In the genomic region with DNA sequence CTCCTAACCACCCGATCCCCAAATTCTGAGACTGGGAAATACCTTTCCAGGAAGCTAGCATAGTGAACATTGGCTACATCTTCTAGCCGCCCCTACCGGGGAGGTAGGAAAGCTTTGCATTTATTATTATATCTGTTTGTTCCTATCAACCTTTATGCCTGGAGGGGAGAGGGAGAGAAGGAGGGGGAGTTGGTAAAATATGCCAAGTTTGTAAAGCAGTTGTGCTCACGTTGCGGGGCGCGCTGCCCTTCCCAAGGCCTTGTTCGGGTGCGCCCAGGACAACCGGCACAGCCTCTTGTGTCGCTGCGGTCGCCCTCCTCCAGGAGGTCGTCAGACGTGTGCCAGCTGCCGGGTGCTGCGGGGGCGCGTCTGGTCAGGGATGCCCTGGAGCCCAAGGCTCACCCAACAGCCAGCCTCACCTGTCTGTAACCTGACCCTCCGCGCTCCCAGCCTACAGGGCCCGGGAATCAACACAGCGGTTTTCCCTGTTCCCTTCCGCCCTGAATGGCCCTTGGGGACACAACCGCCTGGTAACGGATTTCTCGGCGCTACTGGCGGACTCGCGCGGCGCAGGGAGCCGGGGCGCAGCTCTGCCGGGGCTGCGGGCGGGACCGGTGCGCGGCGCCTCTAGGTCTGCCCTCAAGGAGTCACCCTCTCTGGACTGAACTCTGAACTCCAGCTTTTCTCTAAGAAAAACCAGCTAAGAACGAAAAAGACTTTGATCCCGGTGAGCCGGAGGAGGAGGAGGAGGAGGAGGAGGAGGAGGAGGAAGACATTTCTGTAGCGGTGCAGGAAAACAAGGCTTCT, we compare ENCODE assay signal across 9 cellular contexts. TPM values are rescaled to one million over a fixed set of nuclear protein-coding genes. Genes with fewer than 3 reads are reported as not detected.
DNase-seq lines count a peak whose midpoint lies in the region; ATAC-seq, FAIRE-seq and TF ChIP-seq lines count a peak whose summit lies in the region.
"Had no signal": no experiment of that assay in that cellular context is flagged by ENCODE, and none has a peak within 500 bp of the region (broad histone marks: within the 10 kb centered on the region; RNA-seq: fewer than 3 reads in every experiment).

No MANE protein-coding gene starts in this region.

- POLR2A ChIA-PET in CD8-positive, alpha-beta T cell (lab: Charles Lee) = no interaction called here

- peaks cover 57% of the 10 kb centered on the region for H3K27me3 Mint-ChIP-seq in CD8-positive, alpha-beta T cell (ENCODE audit: low read depth)

- no peaks in the 10 kb centered on the region for H3K36me3 Mint-ChIP-seq in CD8-positive, alpha-beta T cell

- no peaks in the 10 kb centered on the region for H3K36me3 ChIP-seq in CD8-positive, alpha-beta T cell (ENCODE audit: insufficient read depth, low read length)
- H3K36me3 ChIP-seq in adipocyte (ENCODE audit: control insufficient read depth, insufficient read depth, low read length, severe bottlenecking) = no peaks in the 10 kb centered on the region
- H3K36me3 ChIP-seq in mesodermal cell (ENCODE audit: control insufficient read depth, insufficient read depth, low read length) = no peaks in the 10 kb centered on the region

- no peaks in the 10 kb centered on the region for H3K9me3 Mint-ChIP-seq in CD8-positive, alpha-beta T cell

- no peak for DNase-seq in CD8-positive, alpha-beta T cell
- DNase-seq in NCI-H1092 treated with DMSO at 0.1 percent for 48 hours (lab: John Stamatoyannopoulos, UW) (peak; percentile 79), adipocyte (ENCODE audit: low read depth) (peak; percentile 1), GM12891 (ENCODE audit: insufficient read length, low spot score) (no peak), GM03348 (ENCODE audit: low spot score) (no peak), NCI-H446 treated with DMSO at 0.1 percent for 48 hours (lab: John Stamatoyannopoulos, UW) (no peak)
- DNase-seq: MV-4-11 had no signal

- no peak for ATAC-seq in CD8-positive, alpha-beta T cell
- ATAC-seq in GM21528 (IDR thresholded peaks at IDR 0.05; ENCODE audit: low FRiP score, unreplicated experiment) = no peak

- no peak overlapping the region for H3K9ac ChIP-seq in adipocyte (ENCODE audit: low read length)

- intact Hi-C loops in CD8-positive, alpha-beta T cell (cut with DNase I, micrococcal nuclease) = no loop called here

- no peak overlapping the region for H3K27ac ChIP-seq in CD8-positive, alpha-beta T cell (ENCODE audit: low read depth, low read length)
- H3K27ac ChIP-seq in mesodermal cell (ENCODE audit: low read depth, low read length, severe bottlenecking) = no peak overlapping the region

- H3K4me3 Mint-ChIP-seq in CD8-positive, alpha-beta T cell = peak overlapping the region; percentile 42

- WGBS in mesodermal cell (ENCODE audit: insufficient coverage in 2 of 2), 2 experiments = 0 to 2% methylated on average over 32 to 36 of the region's 46 CpGs

- CTCF ChIA-PET in CD8-positive, alpha-beta T cell (lab: Charles Lee) = interaction anchor here (1.3 kb wide), 1 partner anchor 13 kb away, joined by 3 read pairs; no protein-coding TSS in a partner anchor

- H3K4me3 ChIP-seq in CD8-positive, alpha-beta T cell (ENCODE audit: low read depth, low read length) = no peak overlapping the region
- peak overlapping the region; percentile 42 for H3K4me3 ChIP-seq in adipocyte (ENCODE audit: low read length)
- H3K4me3 ChIP-seq in mesodermal cell (ENCODE audit: extremely low read depth, insufficient read depth, low read length, poor library complexity, severe bottlenecking) = peak overlapping the region; percentile 25

- FAIRE-seq in GM12891 (lab: Jason Lieb, UNC) = no peak

- TF ChIP-seq POLR2A in GM12891 (IDR thresholded peaks at IDR 0.05; ENCODE audit: low read depth, low read length) = no peak

- H3K27me3 ChIP-seq in CD8-positive, alpha-beta T cell (ENCODE audit: insufficient read depth, low read length) = no peaks in the 10 kb centered on the region
- peaks cover 54% of the 10 kb centered on the region for H3K27me3 ChIP-seq in adipocyte (replicated peaks; ENCODE audit: control insufficient read depth, insufficient read depth, low read length)

- H3K4me1 Mint-ChIP-seq in CD8-positive, alpha-beta T cell (ENCODE audit: low read depth) = peaks cover 8% of the 10 kb centered on the region

- no peaks in the 10 kb centered on the region for H3K9me3 ChIP-seq in CD8-positive, alpha-beta T cell (ENCODE audit: low read length)
- H3K9me3 ChIP-seq in adipocyte (ENCODE audit: control insufficient read depth, low read length) (no peaks in the 10 kb centered on the region), mesodermal cell (ENCODE audit: control insufficient read depth, low read length) (no peaks in the 10 kb centered on the region)

- no peak for TF ChIP-seq CTCF in CD8-positive, alpha-beta T cell (IDR thresholded peaks at IDR 0.05)

- H3K27ac Mint-ChIP-seq in CD8-positive, alpha-beta T cell = no peak overlapping the region

- H3K4me1 ChIP-seq in CD8-positive, alpha-beta T cell (ENCODE audit: insufficient read depth, low read length) = no peaks in the 10 kb centered on the region
- peaks cover 4% of the 10 kb centered on the region for H3K4me1 ChIP-seq in adipocyte (ENCODE audit: control insufficient read depth, insufficient read depth, low read length)
- H3K4me1 ChIP-seq in mesodermal cell (ENCODE audit: control insufficient read depth, insufficient read depth, low read length, poor library complexity, severe bottlenecking) = peaks cover 11% of the 10 kb centered on the region

TF ChIP-seq in GM12891, 5 proteins besides CTCF, POLR2A, EP300 and RAD21:
- TF ChIP-seq POLR2AphosphoS5 (IDR thresholded peaks at IDR 0.05; ENCODE audit: low read depth, low read length) = no peak
- no peak for TF ChIP-seq PAX5 (IDR thresholded peaks at IDR 0.05; ENCODE audit: insufficient read depth, low read length, severe bottlenecking)
- no peak for TF ChIP-seq POU2F2 (IDR thresholded peaks at IDR 0.05; ENCODE audit: low read depth, low read length)
- no peak for TF ChIP-seq TAF1 (IDR thresholded peaks at IDR 0.05; ENCODE audit: low read depth, low read length)
- no peak for TF ChIP-seq SPI1 (IDR thresholded peaks at IDR 0.05; ENCODE audit: low read depth, low read length)

RNA-seq across cellular contexts. Expression of gene OVOL2, which starts 1.1 kb away (rescaled TPM):
- not detected for total RNA-seq in CD8-positive, alpha-beta T cell
- not detected for polyA plus RNA-seq in mesodermal cell (2013, experiment 1 of 2)
- polyA plus RNA-seq in mesodermal cell (2013, experiment 2 of 2) = not detected
- not detected for polyA plus RNA-seq in GM12891 (2012; ENCODE audit: low read depth, missing spikeins)

Comparison
In these comparisons a context has a peak if more than half of its experiments do, and no peak if none do; other contexts are left out.
1. DNase-seq: peak in NCI-H1092 treated with DMSO at 0.1 percent for 48 hours (single experiment) and adipocyte (single experiment); none in CD8-positive, alpha-beta T cell (0 of 7), GM12891 (single experiment), GM03348 (single experiment) and NCI-H446 treated with DMSO at 0.1 percent for 48 hours (single experiment).